In genomic region chr1:13697738-13698137, GRCh38 we compare ENCODE assay signal across 1 cellular context.
TF ChIP-seq lines count a peak whose summit lies in the region.

No MANE protein-coding gene starts in this region.

TF ChIP-seq in K562, 482 proteins besides CTCF, POLR2A, EP300 and RAD21:
- TF ChIP-seq ZNF143 (CRISPR knock-in tag; IDR thresholded peaks at IDR 0.05): no peak
- TF ChIP-seq RBM25 (IDR thresholded peaks at IDR 0.05; ENCODE audit: low read depth, low read length, severe bottlenecking): peak; percentile 68
